Comparison of ENCODE assay signal across 31 cellular contexts in genomic region chr10:50304655-50305054, GRCh38.
"Had no signal": no experiment of that assay in that cellular context is flagged by ENCODE, and none has a peak within 500 bp of the region (broad histone marks: within the 10 kb centered on the region; RNA-seq: fewer than 3 reads in every experiment).

No MANE protein-coding gene starts in this region.

- H3K9me3 Mint-ChIP-seq: natural killer cell treated with Interleukin-12 subunit alpha and Interleukin-12 subunit beta and Interleukin-15 and Interleukin-18, amount 100 ng/mL, for 72 hours; neural progenitor cell; type B pancreatic cell had no signal

- H3K4me1 Mint-ChIP-seq: neural progenitor cell; stimulated activated naive CD8-positive, alpha-beta T cell treated with anti-CD3 and anti-CD28 coated beads, Interleukin-15, amount 100 ng/mL, for 72 hours had no signal

- H3K27ac Mint-ChIP-seq: naive thymus-derived CD8-positive, alpha-beta T cell; natural killer cell treated with Interleukin-12 subunit alpha and Interleukin-12 subunit beta and Interleukin-15 and Interleukin-18, amount 100 ng/mL, for 72 hours; neural progenitor cell; progenitor cell of endocrine pancreas; stimulated activated memory B cell treated with anti-CD40 and anti-IgM and Interleukin-4, amounts not matched to agents 10 μg/mL and 1 μg/mL and 100 μg/mL, for 72 hours; stimulated activated naive CD8-positive, alpha-beta T cell treated with anti-CD3 and anti-CD28 coated beads, Interleukin-15, amount 100 ng/mL, for 72 hours; type B pancreatic cell had no signal

- H3K9ac ChIP-seq: neural progenitor cell, parathyroid adenoma had no signal

- DNase-seq: naive thymus-derived CD8-positive, alpha-beta T cell; occipital lobe; ovary; posterior cingulate gyrus; psoas muscle; right cardiac atrium; spleen; stimulated activated CD4-positive, alpha-beta T cell treated with anti-CD3 and anti-CD28 coated beads, Interleukin-12 subunit alpha, Interleukin-12 subunit beta, amount 100 ng/mL, for 4 hours; stimulated activated CD4-positive, alpha-beta T cell treated with anti-CD3 and anti-CD28 coated beads, Interleukin-1b, Interleukin-23, amount 100 ng/mL, for 48 hours; stimulated activated CD4-positive, alpha-beta T cell treated with anti-CD3 and anti-CD28 coated beads, Interleukin-4, amount 100 ng/mL, for 1 hour; stimulated activated CD4-positive, alpha-beta T cell treated with anti-CD3 and anti-CD28 coated beads, Interleukin-4, amount 100 ng/mL, for 4 hours; stimulated activated CD8-positive, alpha-beta memory T cell treated with anti-CD3 and anti-CD28 coated beads, Interleukin-4, amount 100 ng/mL, for 48 hours; stimulated activated naive CD4-positive, alpha-beta T cell; stimulated activated naive CD8-positive, alpha-beta T cell treated with anti-CD3 and anti-CD28 coated beads, Interleukin-15, amount 100 ng/mL, for 72 hours; stimulated activated naive CD8-positive, alpha-beta T cell treated with anti-CD3 and anti-CD28 coated beads, Interleukin-15, Interleukin-2, amounts not matched to agents 100 U/mL and 50 U/mL, for 24 hours; substantia nigra; testis; tibial artery; transverse colon; upper lobe of right lung; uterus had no signal

- H3K36me3 ChIP-seq: neural progenitor cell, ovary, uterus had no signal

- H3K4me3 ChIP-seq: neural progenitor cell, ovary, psoas muscle, skin epidermis, smooth muscle cell, spleen, suprapubic skin, testis, tibial artery, transverse colon, upper lobe of right lung, uterus had no signal

- ATAC-seq: naive thymus-derived CD8-positive, alpha-beta T cell; natural killer cell treated with Interleukin-12 subunit alpha and Interleukin-12 subunit beta and Interleukin-15 and Interleukin-18, amount 100 ng/mL, for 72 hours; psoas muscle; right cardiac atrium; sciatic nerve; stimulated activated memory B cell treated with anti-CD40 and anti-IgM and Interleukin-4, amounts not matched to agents 10 μg/mL and 1 μg/mL and 100 μg/mL, for 72 hours; stimulated activated naive CD8-positive, alpha-beta T cell treated with anti-CD3 and anti-CD28 coated beads, Interleukin-15, amount 100 ng/mL, for 72 hours; stimulated activated naive CD8-positive, alpha-beta T cell treated with anti-CD3 and anti-CD28 coated beads, Interleukin-15, Interleukin-2, amounts not matched to agents 100 U/mL and 50 U/mL, for 24 hours; upper lobe of right lung had no signal

- H3K9me3 ChIP-seq: ovary, psoas muscle, spleen, suprapubic skin, testis, upper lobe of right lung, uterus had no signal

- H3K4me3 Mint-ChIP-seq: naive thymus-derived CD8-positive, alpha-beta T cell; natural killer cell treated with Interleukin-12 subunit alpha and Interleukin-12 subunit beta and Interleukin-15 and Interleukin-18, amount 100 ng/mL, for 72 hours; neural progenitor cell; stimulated activated memory B cell treated with anti-CD40 and anti-IgM and Interleukin-4, amounts not matched to agents 10 μg/mL and 1 μg/mL and 100 μg/mL, for 72 hours; stimulated activated naive CD8-positive, alpha-beta T cell treated with anti-CD3 and anti-CD28 coated beads, Interleukin-15, amount 100 ng/mL, for 72 hours; type B pancreatic cell had no signal

- H3K4me2 ChIP-seq: neural progenitor cell, smooth muscle cell had no signal

- H3K27me3 Mint-ChIP-seq: naive thymus-derived CD8-positive, alpha-beta T cell; natural killer cell treated with Interleukin-12 subunit alpha and Interleukin-12 subunit beta and Interleukin-15 and Interleukin-18, amount 100 ng/mL, for 72 hours; progenitor cell of endocrine pancreas; stimulated activated memory B cell treated with anti-CD40 and anti-IgM and Interleukin-4, amounts not matched to agents 10 μg/mL and 1 μg/mL and 100 μg/mL, for 72 hours; stimulated activated naive CD8-positive, alpha-beta T cell treated with anti-CD3 and anti-CD28 coated beads, Interleukin-15, amount 100 ng/mL, for 72 hours; type B pancreatic cell had no signal

- H3K27ac ChIP-seq: neural progenitor cell, ovary, parathyroid adenoma, psoas muscle, skin epidermis, spleen, suprapubic skin, testis, tibial artery, transverse colon, upper lobe of right lung, uterus had no signal

- H3K27me3 ChIP-seq: neural progenitor cell, ovary, spleen, suprapubic skin, testis, tibial artery, transverse colon, upper lobe of right lung, uterus had no signal

- H3K4me1 ChIP-seq: neural progenitor cell, parathyroid adenoma, psoas muscle, spleen, suprapubic skin, testis, tibial artery, transverse colon, upper lobe of right lung, uterus had no signal
